24 cellular contexts compared by ENCODE assay signal in the genomic region with DNA sequence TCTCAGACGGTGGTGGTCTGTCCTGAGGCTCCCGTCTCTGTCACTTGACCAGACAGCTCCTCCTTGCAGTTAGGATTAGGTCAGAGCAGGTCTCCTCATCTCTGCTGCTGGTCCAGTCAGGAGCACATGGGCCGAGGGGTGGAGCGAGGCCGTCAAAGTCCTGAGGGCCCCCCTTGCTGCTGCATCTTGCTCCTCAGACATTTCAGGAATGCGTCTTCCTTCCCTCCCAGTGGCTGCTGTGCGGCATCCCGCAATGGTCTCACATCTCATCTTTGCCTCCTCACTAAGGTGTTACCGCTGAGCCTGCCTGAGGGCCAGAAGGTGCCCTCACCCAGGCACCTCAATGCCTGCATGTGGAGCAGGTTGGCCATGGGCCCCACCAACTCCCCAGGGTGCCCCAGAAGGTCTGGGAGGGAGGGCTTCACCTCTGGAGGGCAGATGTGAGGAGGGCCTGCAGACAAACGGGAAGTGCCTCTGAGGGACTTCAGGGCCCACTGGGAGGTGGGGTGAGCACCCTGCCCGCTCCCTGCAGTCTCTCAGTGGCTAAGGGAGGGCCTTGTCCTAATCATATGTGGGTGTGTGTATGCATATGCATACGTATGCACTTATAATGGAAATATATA.
DNase-seq lines count a peak whose midpoint lies in the region; ATAC-seq and TF ChIP-seq lines count a peak whose summit lies in the region.
"Had no signal": no experiment of that assay in that cellular context is flagged by ENCODE, and none has a peak within 500 bp of the region (broad histone marks: within the 10 kb centered on the region; RNA-seq: fewer than 3 reads in every experiment).

No MANE protein-coding gene starts in this region.

- H3K27ac ChIP-seq in HCT116 (ENCODE audit: low read depth, low read length) (no peak overlapping the region), Peyer's patch (no peak overlapping the region)

- TF ChIP-seq CTCF in HCT116 (IDR thresholded peaks at IDR 0.05 in 2 of 3, conservative IDR thresholded peaks at IDR 0.05 in 1 of 3; ENCODE audit: borderline replicate concordance in 1 of 3, insufficient read depth in 1 of 3, low read depth in 2 of 3, low read length in 2 of 3): no peak
- TF ChIP-seq CTCF in Peyer's patch (IDR thresholded peaks at IDR 0.05): no peak
- no peak for TF ChIP-seq CTCF in osteocyte (IDR thresholded peaks at IDR 0.05)

- no peaks in the 10 kb centered on the region for H3K9me2 ChIP-seq in HCT116 (ENCODE audit: insufficient read depth)

- no peak overlapping the region for H2AFZ ChIP-seq in HCT116 (ENCODE audit: low read depth, low read length, poor library complexity, severe bottlenecking)
- H2AFZ ChIP-seq: GM23248 had no signal

- H3K27ac Mint-ChIP-seq in central memory CD8-positive, alpha-beta T cell (ENCODE audit: low read depth): peak overlapping the region; percentile 35
- peak overlapping the region; percentile 11 for H3K27ac Mint-ChIP-seq in stimulated activated naive B cell treated with anti-CD40 and anti-IgM and Interleukin-4, amounts not matched to agents 10 μg/mL and 1 μg/mL and 100 μg/mL, for 72 hours
- no peak overlapping the region for H3K27ac Mint-ChIP-seq in activated T-helper 2 cell treated with anti-CD3 and anti-CD28 coated beads, Interferon-gamma antibody, Interleukin-2, Interleukin-4, amounts not matched to agents 10 μg/mL and 5 μg/mL and 100 μg/mL, durations not matched to agents 14 hours and 24 hours and 36 hours
- H3K27ac Mint-ChIP-seq in osteocyte (ENCODE audit: unreplicated experiment): no peak overlapping the region

- no peak overlapping the region for H3K4me3 Mint-ChIP-seq in central memory CD8-positive, alpha-beta T cell
- H3K4me3 Mint-ChIP-seq in stimulated activated naive B cell treated with anti-CD40 and anti-IgM and Interleukin-4, amounts not matched to agents 10 μg/mL and 1 μg/mL and 100 μg/mL, for 72 hours: no peak overlapping the region
- no peak overlapping the region for H3K4me3 Mint-ChIP-seq in activated T-helper 2 cell treated with anti-CD3 and anti-CD28 coated beads, Interferon-gamma antibody, Interleukin-2, Interleukin-4, amounts not matched to agents 10 μg/mL and 5 μg/mL and 100 μg/mL, durations not matched to agents 14 hours and 24 hours and 36 hours (ENCODE audit: low read depth)
- H3K4me3 Mint-ChIP-seq in osteocyte (ENCODE audit: unreplicated experiment): no peak overlapping the region

- intact Hi-C loops in HCT116 (cut with micrococcal nuclease): no loop called here
- intact Hi-C loops in activated T-helper 2 cell treated with anti-CD3 and anti-CD28 coated beads, Interferon-gamma antibody, Interleukin-2, Interleukin-4, amounts not matched to agents 10 μg/mL and 5 μg/mL and 100 μg/mL, durations not matched to agents 14 hours and 24 hours and 36 hours (cut with micrococcal nuclease): no loop called here

- H3K9me3 ChIP-seq in HCT116 (ENCODE audit: control insufficient read depth in 1 of 2, insufficient read depth in 1 of 2, low read depth in 1 of 2, low read length in 2 of 2) (no peaks in the 10 kb centered on the region), Peyer's patch (no peaks in the 10 kb centered on the region)
- H3K9me3 ChIP-seq: SJSA1 had no signal

- H3K4me1 ChIP-seq in HCT116 (ENCODE audit: control insufficient read depth in 1 of 2, insufficient read depth in 2 of 2, low read length in 2 of 2): peaks cover 13 to 27% of the 10 kb centered on the region in 2 experiments
- H3K4me1 ChIP-seq in Peyer's patch: peaks cover 0 to 10% (median 7%) of the 10 kb centered on the region in 4 donors

- no peaks in the 10 kb centered on the region for H4K20me1 ChIP-seq in HCT116 (ENCODE audit: insufficient read depth)

- TF ChIP-seq POLR2A in HCT116 (IDR thresholded peaks at IDR 0.05; ENCODE audit: borderline replicate concordance, extremely low read depth, insufficient read depth, insufficient read length) (no peak), Peyer's patch (IDR thresholded peaks at IDR 0.05) (no peak)

- H3K9ac ChIP-seq in HCT116 (ENCODE audit: low read length): no peak overlapping the region
- H3K9ac ChIP-seq: GM23248 had no signal

- no peak for DNase-seq in HCT116 (ENCODE audit: low read depth, low spot score)
- no peak for DNase-seq in central memory CD8-positive, alpha-beta T cell (ENCODE audit: low spot score in 2 of 2)
- peak; percentile 62 for DNase-seq in islet precursor cell
- DNase-seq in stimulated activated naive B cell treated with anti-CD40 and anti-IgM and Interleukin-4, amounts not matched to agents 10 μg/mL and 1 μg/mL and 100 μg/mL, for 72 hours: no peak
- DNase-seq in Peyer's patch: no peak
- DNase-seq in amniotic stem cell (lab: John Stamatoyannopoulos, UW): no peak
- DNase-seq in activated T-helper 2 cell treated with anti-CD3 and anti-CD28 coated beads, Interferon-gamma antibody, Interleukin-2, Interleukin-4, amounts not matched to agents 10 μg/mL and 5 μg/mL and 100 μg/mL, durations not matched to agents 14 hours and 24 hours and 36 hours (ENCODE audit: low spot score): no peak
- no peak for DNase-seq in osteocyte (ENCODE audit: extremely low spot score, unreplicated experiment)
- DNase-seq: DMS153; DND-41; GM23248; HCEC 1CT; MV-4-11; NCI-H1105 treated with DMSO at 0.1 percent for 48 hours; NCI-H146; NCI-H1930; NCI-H2107; NCI-H524; NCI-H82; NK-92 treated with Interleukin-12 subunit alpha and Interleukin-12 subunit beta, amount 100 ng/mL, for 24 hours; PC-3 had no signal

- no peak for ATAC-seq in HCT116
- ATAC-seq in central memory CD8-positive, alpha-beta T cell (replicated peaks; ENCODE audit: extremely low read depth, poor library complexity, severe bottlenecking): no peak
- no peak for ATAC-seq in stimulated activated naive B cell treated with anti-CD40 and anti-IgM and Interleukin-4, amounts not matched to agents 10 μg/mL and 1 μg/mL and 100 μg/mL, for 72 hours (replicated peaks)
- ATAC-seq: K562, PC-3, Right ventricle myocardium inferior had no signal

- no TSS peak for BruUV-seq in HCT116 (replicated peaks; lab: Mats Ljungman, UMichigan)

- peaks cover 68% of the 10 kb centered on the region for H3K4me1 Mint-ChIP-seq in central memory CD8-positive, alpha-beta T cell
- peaks cover 30 to 43% of the 10 kb centered on the region in 2 donors for H3K4me1 Mint-ChIP-seq in stimulated activated naive B cell treated with anti-CD40 and anti-IgM and Interleukin-4, amounts not matched to agents 10 μg/mL and 1 μg/mL and 100 μg/mL, for 72 hours
- peaks cover 12% of the 10 kb centered on the region for H3K4me1 Mint-ChIP-seq in activated T-helper 2 cell treated with anti-CD3 and anti-CD28 coated beads, Interferon-gamma antibody, Interleukin-2, Interleukin-4, amounts not matched to agents 10 μg/mL and 5 μg/mL and 100 μg/mL, durations not matched to agents 14 hours and 24 hours and 36 hours (ENCODE audit: low read depth)
- H3K4me1 Mint-ChIP-seq in osteocyte (ENCODE audit: unreplicated experiment): peaks cover 32% of the 10 kb centered on the region

- H3K36me3 ChIP-seq in HCT116 (ENCODE audit: control insufficient read depth in 1 of 2, insufficient read depth in 2 of 2, low read length in 2 of 2) (no peaks in the 10 kb centered on the region), Peyer's patch (no peaks in the 10 kb centered on the region)
- H3K36me3 ChIP-seq: SJSA1 had no signal

- RAD21 ChIA-PET in HCT116 (lab: Charles Lee; ENCODE audit: low non-redundant PET in 1 of 2, low total read pairs in 2 of 2, uncharacterized antibody in 2 of 2, unreplicated experiment in 2 of 2): no interaction called here

- peaks cover 13% of the 10 kb centered on the region for H3K36me3 Mint-ChIP-seq in central memory CD8-positive, alpha-beta T cell (ENCODE audit: insufficient read depth)
- peaks cover 10 to 23% of the 10 kb centered on the region in 2 donors for H3K36me3 Mint-ChIP-seq in stimulated activated naive B cell treated with anti-CD40 and anti-IgM and Interleukin-4, amounts not matched to agents 10 μg/mL and 1 μg/mL and 100 μg/mL, for 72 hours
- H3K36me3 Mint-ChIP-seq in activated T-helper 2 cell treated with anti-CD3 and anti-CD28 coated beads, Interferon-gamma antibody, Interleukin-2, Interleukin-4, amounts not matched to agents 10 μg/mL and 5 μg/mL and 100 μg/mL, durations not matched to agents 14 hours and 24 hours and 36 hours (ENCODE audit: low read depth): no peaks in the 10 kb centered on the region
- peaks cover 16% of the 10 kb centered on the region for H3K36me3 Mint-ChIP-seq in osteocyte (ENCODE audit: unreplicated experiment)

- peak overlapping the region; percentile 74 for H3K4me2 ChIP-seq in HCT116 (ENCODE audit: low read length)

- H3K27me3 ChIP-seq in HCT116 (ENCODE audit: insufficient read depth, low read length) (no peaks in the 10 kb centered on the region), Peyer's patch (no peaks in the 10 kb centered on the region)
- H3K27me3 ChIP-seq: SJSA1 had no signal

- TF ChIP-seq RAD21 in HCT116 (IDR thresholded peaks at IDR 0.05; ENCODE audit: low read depth): no peak

- H3K4me3 ChIP-seq in HCT116 (replicated peaks in 1 of 2; ENCODE audit: low read depth in 1 of 2, low read length in 2 of 2): no peak overlapping the region
- H3K4me3 ChIP-seq in Peyer's patch: no peak overlapping the region
- H3K4me3 ChIP-seq: GM23248, K562, SJSA1 had no signal

- H3K27me3 Mint-ChIP-seq in central memory CD8-positive, alpha-beta T cell: no peaks in the 10 kb centered on the region
- H3K27me3 Mint-ChIP-seq in stimulated activated naive B cell treated with anti-CD40 and anti-IgM and Interleukin-4, amounts not matched to agents 10 μg/mL and 1 μg/mL and 100 μg/mL, for 72 hours: peaks cover 21% of the 10 kb centered on the region in 2 donors
- H3K27me3 Mint-ChIP-seq in activated T-helper 2 cell treated with anti-CD3 and anti-CD28 coated beads, Interferon-gamma antibody, Interleukin-2, Interleukin-4, amounts not matched to agents 10 μg/mL and 5 μg/mL and 100 μg/mL, durations not matched to agents 14 hours and 24 hours and 36 hours (ENCODE audit: low read depth): peaks cover 74% of the 10 kb centered on the region
- no peaks in the 10 kb centered on the region for H3K27me3 Mint-ChIP-seq in osteocyte (ENCODE audit: unreplicated experiment)

- no peaks in the 10 kb centered on the region for H3K79me2 ChIP-seq in HCT116 (ENCODE audit: insufficient read depth, low read length)

- POLR2A ChIA-PET in HCT116 (lab: Charles Lee): no interaction called here

- H3K9me3 Mint-ChIP-seq in central memory CD8-positive, alpha-beta T cell: no peaks in the 10 kb centered on the region
- peaks cover 6 to 8% of the 10 kb centered on the region in 2 donors for H3K9me3 Mint-ChIP-seq in stimulated activated naive B cell treated with anti-CD40 and anti-IgM and Interleukin-4, amounts not matched to agents 10 μg/mL and 1 μg/mL and 100 μg/mL, for 72 hours
- H3K9me3 Mint-ChIP-seq in activated T-helper 2 cell treated with anti-CD3 and anti-CD28 coated beads, Interferon-gamma antibody, Interleukin-2, Interleukin-4, amounts not matched to agents 10 μg/mL and 5 μg/mL and 100 μg/mL, durations not matched to agents 14 hours and 24 hours and 36 hours: peaks cover 10% of the 10 kb centered on the region
- H3K9me3 Mint-ChIP-seq in osteocyte (ENCODE audit: unreplicated experiment): no peaks in the 10 kb centered on the region

- CTCF ChIA-PET in HCT116 (lab: Charles Lee): no interaction called here

Comparison
In these comparisons a context has a peak if more than half of its experiments do, and no peak if none do; other contexts are left out.
1. H3K27ac Mint-ChIP-seq: peak in central memory CD8-positive, alpha-beta T cell (single experiment) and stimulated activated naive B cell treated with anti-CD40 and anti-IgM and Interleukin-4, amounts not matched to agents 10 μg/mL and 1 μg/mL and 100 μg/mL, for 72 hours (single experiment); none in activated T-helper 2 cell treated with anti-CD3 and anti-CD28 coated beads, Interferon-gamma antibody, Interleukin-2, Interleukin-4, amounts not matched to agents 10 μg/mL and 5 μg/mL and 100 μg/mL, durations not matched to agents 14 hours and 24 hours and 36 hours (single experiment) and osteocyte (single experiment).